ENCODE assay signal across 8 cellular contexts in genomic region chr19:1355258-1355973, GRCh38. TPM values are rescaled to one million over a fixed set of nuclear protein-coding genes. Genes with fewer than 3 reads are reported as not detected.
DNase-seq lines count a peak whose midpoint lies in the region; ATAC-seq, FAIRE-seq and TF ChIP-seq lines count a peak whose summit lies in the region.

No MANE protein-coding gene starts in this region.

- H3K36me3 ChIP-seq in GM12878 (ENCODE audit: control insufficient read depth in 2 of 2, insufficient read depth in 2 of 2, low read length in 1 of 2) = peaks cover 2 to 5% of the 10 kb centered on the region in 2 experiments; a peak in 2 of 4 replicates

- peak overlapping the region; percentile 8 to 71 for H3K27ac Mint-ChIP-seq in stimulated activated naive CD8-positive, alpha-beta T cell treated with anti-CD3 and anti-CD28 coated beads, Interleukin-15, amount 100 ng/mL, for 72 hours

- H3K27me3 Mint-ChIP-seq in stimulated activated naive CD8-positive, alpha-beta T cell treated with anti-CD3 and anti-CD28 coated beads, Interleukin-15, amount 100 ng/mL, for 72 hours = no peaks in the 10 kb centered on the region

- RAD21 ChIA-PET in GM12878 (lab: Charles Lee; ENCODE audit: unreplicated experiment) = interaction anchor here (1.0 kb wide), 1 partner anchor 28 kb away, joined by 5 read pairs; the partner anchor contains the start of gene NDUFS7

- FAIRE-seq in GM12878 (lab: Jason Lieb, UNC) = no peak

- peaks cover 20% of the 10 kb centered on the region for H3K4me1 Mint-ChIP-seq in stimulated activated naive CD8-positive, alpha-beta T cell treated with anti-CD3 and anti-CD28 coated beads, Interleukin-15, amount 100 ng/mL, for 72 hours

- no TSS peak for BruUV-seq in GM12878 (replicated peaks; lab: Mats Ljungman, UMichigan)

- H3K27ac ChIP-seq in GM12878 (ENCODE audit: control insufficient read depth, insufficient read depth) = no peak overlapping the region

- TF ChIP-seq RAD21 in GM12878 (IDR thresholded peaks at IDR 0.05; ENCODE audit: insufficient read depth, low read depth, low read length) = no peak

- intact Hi-C loops in GM12878 (cut with micrococcal nuclease; ENCODE audit: unreplicated experiment) (no loop called here), left colon (cut with DNase I, micrococcal nuclease) (no loop called here)

- H3K4me1 ChIP-seq in GM12878 (ENCODE audit: control insufficient read depth, insufficient read depth, low read length) = peaks cover 6% of the 10 kb centered on the region; the same call in 1 of the 2 replicates

- peak; percentile 4 for DNase-seq in CD1c-positive myeloid dendritic cell (ENCODE audit: extremely low spot score)
- no peak for DNase-seq in Jurkat, Clone E6-1 (ENCODE audit: low read depth, low spot score)
- no peak for DNase-seq in GM12878 (ENCODE audit: low read depth, low spot score)
- DNase-seq in left lobe of liver (ENCODE audit: low spot score) = peak; percentile 47
- no peak for DNase-seq in stimulated activated naive CD8-positive, alpha-beta T cell treated with anti-CD3 and anti-CD28 coated beads, Interleukin-15, amount 100 ng/mL, for 72 hours
- DNase-seq in left colon = no peak

- ATAC-seq in GM12878 (no peak), left lobe of liver (peak; percentile 10), left colon (no peak), GM19463 (IDR thresholded peaks at IDR 0.05; ENCODE audit: unreplicated experiment) (no peak), GM18867 (IDR thresholded peaks at IDR 0.05; ENCODE audit: unreplicated experiment) (no peak)
- no peak for ATAC-seq in stimulated activated naive CD8-positive, alpha-beta T cell treated with anti-CD3 and anti-CD28 coated beads, Interleukin-15, amount 100 ng/mL, for 72 hours

- H3K4me3 ChIP-seq in Jurkat, Clone E6-1 (ENCODE audit: low read length) = peak overlapping the region; percentile 72
- H3K4me3 ChIP-seq in GM12878 = peak overlapping the region; percentile 90

- CTCF ChIA-PET in GM12878 (lab: Yijun Ruan, JAX) = no interaction called here

- no peaks in the 10 kb centered on the region for H3K27me3 ChIP-seq in GM12878 (replicated peaks in 1 of 2; ENCODE audit: control insufficient read depth in 2 of 2, insufficient read depth in 2 of 2, low read length in 1 of 2)

- peak overlapping the region; percentile 66 for H3K9ac ChIP-seq in GM12878 (ENCODE audit: control insufficient read depth, insufficient read depth, low read length)

- peak overlapping the region; percentile 56 for H2AFZ ChIP-seq in GM12878 (ENCODE audit: control insufficient read depth, low read depth, low read length)

- in situ Hi-C loops in GM12878 (cut with MboI) = no loop called here

- H3K79me2 ChIP-seq in GM12878 (ENCODE audit: control insufficient read depth, insufficient read depth, low read length) = peaks cover 9% of the 10 kb centered on the region

- H4K20me1 ChIP-seq in GM12878 (ENCODE audit: control insufficient read depth, insufficient read depth) = no peaks in the 10 kb centered on the region; the same call in 1 of the 2 replicates

- SMC1A ChIA-PET in GM12878 (lab: Charles Lee; ENCODE audit: uncharacterized antibody, unreplicated experiment) = interaction anchor here (1.4 kb wide), 1 partner anchor 16 kb away, joined by 4 read pairs; no protein-coding TSS in a partner anchor

- POLR2A ChIA-PET in GM12878 (lab: Charles Lee) = interaction anchor here (0.9 to 1.4 kb wide), 4 partner anchors 9 to 111 kb away, joined by 3 to 4 read pairs (median 4); partner anchors contain the start of gene CIRBP

- H3K9me3 ChIP-seq in GM12878 (replicated peaks; ENCODE audit: control insufficient read depth, insufficient read depth, low read length) = no peaks in the 10 kb centered on the region

- no peaks in the 10 kb centered on the region for H3K9me3 Mint-ChIP-seq in stimulated activated naive CD8-positive, alpha-beta T cell treated with anti-CD3 and anti-CD28 coated beads, Interleukin-15, amount 100 ng/mL, for 72 hours

- WGBS in GM12878 (ENCODE audit: insufficient coverage, insufficient replicate concordance, low lambda C conversion rate, missing lambda C conversion rate) = 11% methylated on average over 19 of the region's 26 CpGs

- H3K4me3 Mint-ChIP-seq in stimulated activated naive CD8-positive, alpha-beta T cell treated with anti-CD3 and anti-CD28 coated beads, Interleukin-15, amount 100 ng/mL, for 72 hours = peak overlapping the region; percentile 90 to 94

- TF ChIP-seq POLR2A in GM12878 (IDR thresholded peaks at IDR 0.05; ENCODE audit: low read depth, low read length) = peak; percentile 12; the same call in 1 of the 2 replicates

- no peak for TF ChIP-seq EP300 in GM12878 (IDR thresholded peaks at IDR 0.05; ENCODE audit: borderline replicate concordance in 1 of 2, control insufficient read depth in 1 of 2, low read depth in 2 of 2, low read length in 2 of 2)

- peak overlapping the region; percentile 97 for H3K4me2 ChIP-seq in GM12878 (ENCODE audit: control insufficient read depth, insufficient read depth)

- no peak for TF ChIP-seq CTCF in GM12878 (IDR thresholded peaks at IDR 0.05 in 2 of 3, conservative IDR thresholded peaks at IDR 0.05 in 1 of 3; ENCODE audit: control insufficient read depth in 2 of 3, extremely low read depth in 1 of 3, insufficient read depth in 1 of 3, low read depth in 3 of 3, low read length in 3 of 3)

RNA-seq across cellular contexts. Expression of gene NDUFS7, which starts 28.3 kb away (rescaled TPM):
- polyA plus RNA-seq in Jurkat, Clone E6-1 (2012; ENCODE audit: insufficient read depth, insufficient read length) = 125 TPM
- total RNA-seq in GM12878 (2013; cell fraction: nucleolus; rRNA removed) = 50.2 and 65.0 TPM in 2 replicates
- total RNA-seq in GM12878 (2014; rRNA removed) (107 and 143 TPM in 2 replicates), GM12878 (2014; rRNA removed; fragmentation: Illumina TruSeq; extraction: Trizol) (18.5 and 24.1 TPM in 2 replicates), GM12878 (2021) (136 and 143 TPM in 2 replicates), left lobe of liver (105 TPM), left colon (100 to 1,000 TPM; 141 to 178 TPM)
- 16.9 TPM for polyA plus RNA-seq in GM12878 (2011; ENCODE audit: low read depth)
- polyA plus RNA-seq in GM12878 (2011; rRNA removed) (12.1 and 43.0 TPM in 2 replicates), GM12878 (2014; fragmentation: Illumina TruSeq; extraction: Trizol) (1.5 and 5.1 TPM in 2 replicates), GM12878 (2014; fragmentation: Nextera tagmentation; extraction: Ambion mirVana) (10 to 100 TPM; 10.6 to 39.4 TPM), GM12878 (2014; rRNA removed) (166 and 177 TPM in 2 replicates), GM12878 (2016; fragmentation: Nextera tagmentation; extraction: Ambion mirVana) (100 to 1,000 TPM; 261 to 282 TPM)
- polyA plus RNA-seq in GM12878 (2011; cell fraction: cytosol; rRNA removed) = 127 and 227 TPM in 2 replicates
- 125 and 151 TPM in 2 replicates for polyA plus RNA-seq in GM12878 (2011; cell fraction: nucleus; rRNA removed)
- polyA plus RNA-seq in GM12878 (2012) = 64.7 and 88.4 TPM in 2 replicates
- polyA minus RNA-seq in GM12878 (2011; rRNA and poly(A)+ RNA removed) = 38.5 and 54.8 TPM in 2 replicates
- polyA minus RNA-seq in GM12878 (2011; cell fraction: cytosol; rRNA and poly(A)+ RNA removed) = 65.2 and 74.7 TPM in 2 replicates
- polyA minus RNA-seq in GM12878 (2011; cell fraction: nucleus; rRNA and poly(A)+ RNA removed) = 16.3 and 29.0 TPM in 2 replicates

RNA-seq across cellular contexts. Expression of gene GAMT, which starts 45.9 kb away (rescaled TPM):
- polyA plus RNA-seq in Jurkat, Clone E6-1 (2012; ENCODE audit: insufficient read depth, insufficient read length) = 97.7 TPM
- 6.5 and 6.7 TPM in 2 replicates for total RNA-seq in GM12878 (2013; cell fraction: nucleolus; rRNA removed)
- total RNA-seq in GM12878 (2014; rRNA removed) = 50.1 and 55.2 TPM in 2 replicates
- total RNA-seq in GM12878 (2014; rRNA removed; fragmentation: Illumina TruSeq; extraction: Trizol) = 22.5 and 24.9 TPM in 2 replicates
- 49.1 and 52.0 TPM in 2 replicates for total RNA-seq in GM12878 (2021)
- polyA plus RNA-seq in GM12878 (2011; ENCODE audit: low read depth) = 9.2 TPM
- polyA plus RNA-seq in GM12878 (2011; rRNA removed) = 4.7 and 13.0 TPM in 2 replicates
- polyA plus RNA-seq in GM12878 (2011; cell fraction: cytosol; rRNA removed) = 13.6 and 22.1 TPM in 2 replicates
- 11.4 and 12.7 TPM in 2 replicates for polyA plus RNA-seq in GM12878 (2011; cell fraction: nucleus; rRNA removed)
- 28.9 and 29.0 TPM in 2 replicates for polyA plus RNA-seq in GM12878 (2012)
- polyA plus RNA-seq in GM12878 (2014; fragmentation: Illumina TruSeq; extraction: Trizol) = 8.3 and 28.5 TPM in 2 replicates
- 1 to 10 TPM; 1.6 to 5.6 TPM for polyA plus RNA-seq in GM12878 (2014; fragmentation: Nextera tagmentation; extraction: Ambion mirVana)
- 56.0 and 65.8 TPM in 2 replicates for polyA plus RNA-seq in GM12878 (2014; rRNA removed)
- 100 to 1,000 TPM; 122 to 131 TPM for polyA plus RNA-seq in GM12878 (2016; fragmentation: Nextera tagmentation; extraction: Ambion mirVana)
- 4.2 and 10.8 TPM in 2 replicates for polyA minus RNA-seq in GM12878 (2011; rRNA and poly(A)+ RNA removed)
- polyA minus RNA-seq in GM12878 (2011; cell fraction: cytosol; rRNA and poly(A)+ RNA removed) = 4.5 and 11.0 TPM in 2 replicates
- polyA minus RNA-seq in GM12878 (2011; cell fraction: nucleus; rRNA and poly(A)+ RNA removed) = 2.1 and 5.4 TPM in 2 replicates
- 214 TPM for total RNA-seq in left lobe of liver
- 1 to 10 TPM; 2.3 to 2.5 TPM for total RNA-seq in left colon

RNA-seq across cellular contexts. Expression of gene DAZAP1, which starts 52.0 kb away (rescaled TPM):
- polyA plus RNA-seq in Jurkat, Clone E6-1 (2012; ENCODE audit: insufficient read depth, insufficient read length) = 264 TPM
- total RNA-seq in GM12878 (2013; cell fraction: nucleolus; rRNA removed) = 111 and 128 TPM in 2 replicates
- total RNA-seq in GM12878 (2014; rRNA removed) = 122 and 127 TPM in 2 replicates
- 82.5 and 93.4 TPM in 2 replicates for total RNA-seq in GM12878 (2014; rRNA removed; fragmentation: Illumina TruSeq; extraction: Trizol)
- total RNA-seq in GM12878 (2021) = 223 and 240 TPM in 2 replicates
- 23.5 TPM for polyA plus RNA-seq in GM12878 (2011; ENCODE audit: low read depth)
- polyA plus RNA-seq in GM12878 (2011; rRNA removed) = 110 and 123 TPM in 2 replicates
- 47.6 and 72.8 TPM in 2 replicates for polyA plus RNA-seq in GM12878 (2011; cell fraction: cytosol; rRNA removed)
- 106 and 159 TPM in 2 replicates for polyA plus RNA-seq in GM12878 (2011; cell fraction: nucleus; rRNA removed)
- 71.1 and 77.1 TPM in 2 replicates for polyA plus RNA-seq in GM12878 (2012)
- 69.0 and 91.2 TPM in 2 replicates for polyA plus RNA-seq in GM12878 (2014; fragmentation: Illumina TruSeq; extraction: Trizol)
- 10 to 100 TPM in 1 of 2 experiments, 1 to 10 TPM in 1; 9.9 to 27.7 TPM for polyA plus RNA-seq in GM12878 (2014; fragmentation: Nextera tagmentation; extraction: Ambion mirVana)
- polyA plus RNA-seq in GM12878 (2014; rRNA removed) = 164 and 194 TPM in 2 replicates
- 10 to 100 TPM; 16.9 to 17.9 TPM for polyA plus RNA-seq in GM12878 (2016; fragmentation: Nextera tagmentation; extraction: Ambion mirVana)
- 27.9 and 29.7 TPM in 2 replicates for polyA minus RNA-seq in GM12878 (2011; rRNA and poly(A)+ RNA removed)
- polyA minus RNA-seq in GM12878 (2011; cell fraction: cytosol; rRNA and poly(A)+ RNA removed) = 26.6 and 31.5 TPM in 2 replicates
- polyA minus RNA-seq in GM12878 (2011; cell fraction: nucleus; rRNA and poly(A)+ RNA removed) = 17.4 and 38.3 TPM in 2 replicates
- 48.1 TPM for total RNA-seq in left lobe of liver
- 100 to 1,000 TPM in 1 of 2 donors, 10 to 100 TPM in 1; 82.1 to 106 TPM for total RNA-seq in left colon

Comparison
In these comparisons a context has a peak if more than half of its experiments do, and no peak if none do; other contexts are left out.
1. DNase-seq: peak in CD1c-positive myeloid dendritic cell (single experiment) and left lobe of liver (single experiment); none in Jurkat, Clone E6-1 (single experiment), GM12878 (single experiment), stimulated activated naive CD8-positive, alpha-beta T cell treated with anti-CD3 and anti-CD28 coated beads, Interleukin-15, amount 100 ng/mL, for 72 hours (0 of 2) and left colon (0 of 2).